In the genomic region with DNA sequence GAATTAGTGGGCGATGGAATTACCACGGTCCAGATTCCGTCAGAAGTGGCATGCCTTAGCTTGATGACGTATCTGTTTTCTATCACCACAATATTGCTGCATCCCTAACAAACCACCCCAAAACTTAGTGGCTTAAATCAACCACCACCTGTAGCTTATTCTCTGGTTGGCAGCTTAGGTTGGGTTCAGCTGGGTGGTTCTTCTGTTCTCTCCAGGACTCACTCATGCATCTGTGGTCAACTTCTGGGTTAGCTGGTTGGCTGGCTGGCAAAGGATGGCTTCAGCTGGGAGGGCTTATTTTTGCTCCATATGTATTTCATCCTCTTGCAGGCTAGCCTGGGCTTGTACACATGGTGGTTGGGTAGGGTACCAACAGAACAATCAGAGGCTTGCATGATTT, we compare ENCODE assay signal across 37 cellular contexts. TPM values are rescaled to one million over a fixed set of nuclear protein-coding genes. Genes with fewer than 3 reads are reported as not detected.
"Had no signal": no experiment of that assay in that cellular context is flagged by ENCODE, and none has a peak within 500 bp of the region (broad histone marks: within the 10 kb centered on the region; RNA-seq: fewer than 3 reads in every experiment).

No MANE protein-coding gene starts in this region.

- H3K27me3 ChIP-seq: MG63 had no signal

- H3K36me3 ChIP-seq: MG63 had no signal

- H3K4me3 ChIP-seq: MG63 had no signal

- H3K9me3 ChIP-seq: MG63 had no signal

- DNase-seq: Karpas-422, Kasumi-1, MG63, MM.1S, MV-4-11, NCI-H1048, NCI-H1092, NCI-H1092 treated with DMSO at 0.1 percent for 48 hours, NCI-H1105, NCI-H1105 treated with DMSO at 0.1 percent for 48 hours, NCI-H1417, NCI-H1417 treated with DMSO at 0.1 percent for 48 hours, NCI-H1436, NCI-H1436 treated with DMSO at 0.1 percent for 48 hours, NCI-H146, NCI-H1694, NCI-H1694 treated with DMSO at 0.1 percent for 48 hours, NCI-H187, NCI-H187 treated with DMSO at 0.1 percent for 48 hours, NCI-H1930, NCI-H2029, NCI-H2029 treated with DMSO at 0.1 percent for 48 hours, NCI-H2081, NCI-H2081 treated with DMSO at 0.1 percent for 48 hours, NCI-H2107, NCI-H2171, NCI-H2171 treated with DMSO at 0.1 percent for 48 hours, NCI-H2227 treated with DMSO at 0.1 percent for 48 hours, NCI-H226, NCI-H345, NCI-H446, NCI-H446 treated with DMSO at 0.1 percent for 48 hours, NCI-H510A, NCI-H510A treated with DMSO at 0.1 percent for 48 hours, NCI-H524 treated with DMSO at 0.1 percent for 48 hours had no signal

RNA-seq across cellular contexts. Expression of gene ITGA9, which starts 11.2 kb away (rescaled TPM):
- total RNA-seq: LHCN-M2, MCF 10A had no signal
